Comparison of ENCODE assay signal across 17 cellular contexts in the genomic region with DNA sequence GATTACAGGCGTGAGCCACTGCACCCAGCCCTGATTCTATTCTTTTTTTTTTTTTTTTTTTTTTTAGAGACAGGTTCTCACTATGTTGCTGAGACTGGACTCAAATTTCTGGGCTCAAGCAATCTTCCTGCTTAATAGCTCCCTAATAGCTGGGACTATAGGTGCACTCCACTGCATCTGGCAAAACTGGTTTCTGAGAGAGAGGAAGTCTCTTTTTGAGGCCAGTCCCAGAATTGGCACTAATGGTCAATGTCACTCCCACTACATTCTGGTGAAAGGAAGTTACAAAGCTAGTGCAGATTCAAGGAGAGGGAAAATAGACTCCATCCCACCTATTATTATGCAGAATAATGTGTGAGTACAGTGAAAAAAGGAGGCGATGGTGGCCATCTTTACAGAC. TPM values are rescaled to one million over a fixed set of nuclear protein-coding genes. Genes with fewer than 3 reads are reported as not detected.
DNase-seq lines count a peak whose midpoint lies in the region; ATAC-seq and TF ChIP-seq lines count a peak whose summit lies in the region.
"Had no signal": no experiment of that assay in that cellular context is flagged by ENCODE, and none has a peak within 500 bp of the region (broad histone marks: within the 10 kb centered on the region; RNA-seq: fewer than 3 reads in every experiment).

No MANE protein-coding gene starts in this region.

- intact Hi-C loops in mammary epithelial cell (cut with micrococcal nuclease) (loop anchor here (10.0 kb wide), 1 partner anchor 316 kb away; no protein-coding TSS in a partner anchor), stomach (cut with DNase I; ENCODE audit: low total_unique reads) (no loop called here), transverse colon (cut with DNase I; ENCODE audit: low total_unique reads) (no loop called here)

- H3K4me1 ChIP-seq in mammary epithelial cell (ENCODE audit: insufficient read depth, low read length) (peaks cover 45% of the 10 kb centered on the region), stomach (peaks cover 14 to 55% (median 32%) of the 10 kb centered on the region in 4 donors), transverse colon (peaks cover 13 to 31% (median 26%) of the 10 kb centered on the region in 4 donors)

- TF ChIP-seq RAD21 in Ishikawa (IDR thresholded peaks at IDR 0.05; ENCODE audit: low read depth), result no peak

- H3K36me3 ChIP-seq in mammary epithelial cell (ENCODE audit: insufficient read depth, low read length) (no peaks in the 10 kb centered on the region), stomach (no peaks in the 10 kb centered on the region), transverse colon (no peaks in the 10 kb centered on the region)

- H3K9me3 ChIP-seq in mammary epithelial cell (replicated peaks; ENCODE audit: insufficient read depth, low read length) (no peaks in the 10 kb centered on the region), stomach (no peaks in the 10 kb centered on the region), transverse colon (no peaks in the 10 kb centered on the region)
- H3K9me3 ChIP-seq: SK-N-SH had no signal

- peak overlapping the region; percentile 22 for H2AFZ ChIP-seq in mammary epithelial cell (ENCODE audit: low read depth, low read length)
- H2AFZ ChIP-seq: GM23248 had no signal

- DNase-seq in DMS53 (lab: John Stamatoyannopoulos, UW), result peak; percentile 22
- DNase-seq in DMS53 treated with DMSO at 0.1 percent for 48 hours (lab: John Stamatoyannopoulos, UW; ENCODE audit: unreplicated experiment), result no peak
- no peak for DNase-seq in mammary epithelial cell
- peak; percentile 46 for DNase-seq in stomach
- DNase-seq in transverse colon, result no peak
- no peak for DNase-seq in NCI-H526 (lab: John Stamatoyannopoulos, UW)
- DNase-seq: GF-D8, GM23248, NCI-H2029 treated with DMSO at 0.1 percent for 48 hours, NCI-H2227 treated with DMSO at 0.1 percent for 48 hours, NCI-H524 treated with DMSO at 0.1 percent for 48 hours, Right ventricle myocardium superior, SK-N-SH had no signal

- TF ChIP-seq POLR2A in stomach (IDR thresholded peaks at IDR 0.05), result no peak
- no peak for TF ChIP-seq POLR2A in transverse colon (IDR thresholded peaks at IDR 0.05)

- TF ChIP-seq EP300 in Ishikawa (IDR thresholded peaks at IDR 0.05; ENCODE audit: borderline replicate concordance) (no peak; the same call in 1 of the 2 replicates), stomach (IDR thresholded peaks at IDR 0.05) (no peak), transverse colon (IDR thresholded peaks at IDR 0.05; ENCODE audit: low read depth) (no peak)

- 94% methylated on average over 2 of the region's 2 CpGs for WGBS in mammary epithelial cell (ENCODE audit: low coverage, missing lambda C conversion rate)
- 65 to 91% (median 77%) methylated on average over 2 of the region's 2 CpGs for WGBS in stomach, 5 donors
- WGBS in transverse colon (ENCODE audit: low coverage in 1 of 2), 2 donors, result 96 to 100% methylated on average over 2 of the region's 2 CpGs

- H3K4me2 ChIP-seq in mammary epithelial cell (ENCODE audit: insufficient read depth, low read depth, low read length), result no peak overlapping the region
- H3K4me2 ChIP-seq: KMS-11, SK-N-SH had no signal

- in situ Hi-C loops in mammary epithelial cell (cut with MboI; ENCODE audit: low sequenced_read_pairs in 2 of 2) (loop anchor here in 1 of 2 donors (10.0 to 25.0 kb wide), 2 partner anchors 86 to 263 kb away; no protein-coding TSS in a partner anchor), transverse colon (cut with MboI; ENCODE audit: low pct_ligation_motif_present in 1 of 4, low pct_unique_long_range_greater_than_20kb in 1 of 4, low sequenced_read_pairs in 3 of 4) (no loop called here)

- H3K27me3 ChIP-seq in mammary epithelial cell (ENCODE audit: insufficient read depth, low read length) (no peaks in the 10 kb centered on the region), stomach (no peaks in the 10 kb centered on the region), transverse colon (no peaks in the 10 kb centered on the region)

- no TSS peak for BruUV-seq in mammary epithelial cell (replicated peaks; lab: Mats Ljungman, UMichigan)

- H3K27ac ChIP-seq in mammary epithelial cell (ENCODE audit: insufficient read depth, low read depth, low read length) (no peak overlapping the region), stomach (peak overlapping the region in 2 of 5 donors; percentile 44 to 78), transverse colon (no peak overlapping the region)
- H3K27ac ChIP-seq: 22Rv1, GM23248, KMS-11 had no signal

- no peaks in the 10 kb centered on the region for H4K20me1 ChIP-seq in mammary epithelial cell (ENCODE audit: insufficient read depth, low read length)

- CTCF ChIA-PET in mammary epithelial cell (lab: Charles Lee; ENCODE audit: low non-redundant PET), result no interaction called here

- TF ChIP-seq CTCF in mammary epithelial cell (conservative IDR thresholded peaks at IDR 0.05 in 1 of 2, IDR thresholded peaks at IDR 0.05 in 1 of 2; ENCODE audit: extremely low read depth in 1 of 2, insufficient read depth in 1 of 2, low read depth in 1 of 2, low read length in 2 of 2) (no peak), stomach (IDR thresholded peaks at IDR 0.05) (no peak), transverse colon (IDR thresholded peaks at IDR 0.05) (no peak)

- H3K4me3 ChIP-seq in mammary epithelial cell (replicated peaks in 1 of 3; ENCODE audit: insufficient read depth in 1 of 3, low read depth in 2 of 3, low read length in 3 of 3) (no peak overlapping the region), stomach (no peak overlapping the region), transverse colon (no peak overlapping the region)
- H3K4me3 ChIP-seq: GM23248 had no signal

- ATAC-seq in HG02759 (IDR thresholded peaks at IDR 0.05; ENCODE audit: unreplicated experiment), result no peak

- H3K79me2 ChIP-seq in mammary epithelial cell (ENCODE audit: insufficient read depth, low read length), result no peaks in the 10 kb centered on the region

- dilution Hi-C loops in mammary epithelial cell (cut with HindIII; ENCODE audit: low sequenced_read_pairs), result no loop called here

- H3K9ac ChIP-seq in mammary epithelial cell (ENCODE audit: insufficient read depth, low read length), result no peak overlapping the region
- H3K9ac ChIP-seq: GM23248, KMS-11, SK-N-SH had no signal

TF ChIP-seq in Ishikawa, 13 proteins besides CTCF, POLR2A, EP300 and RAD21:
- TF ChIP-seq YY1 (IDR thresholded peaks at IDR 0.05; ENCODE audit: low read depth), result peak; percentile 23; the same call in 1 of the 2 replicates
- TF ChIP-seq TCF12 (IDR thresholded peaks at IDR 0.05; ENCODE audit: low read depth), result peak; percentile 71; the same call in 1 of the 2 replicates
- peak; percentile 42 for TF ChIP-seq TEAD4 (IDR thresholded peaks at IDR 0.05)
- peak; percentile 47 for TF ChIP-seq NFIC (IDR thresholded peaks at IDR 0.05)
- TF ChIP-seq FOXM1 (IDR thresholded peaks at IDR 0.05; ENCODE audit: borderline replicate concordance, low read depth), result no peak
TF ChIP-seq in Ishikawa: peak in this region for 4.

RNA-seq across cellular contexts. Expression of a gene that starts 5.8 kb away (rescaled TPM):
- total RNA-seq in mammary epithelial cell (100 to 1,000 TPM; 149 to 179 TPM), stomach (100 to 1,000 TPM in 2 of 5 donors, 10 to 100 TPM in 3; 59.1 to 115 (median 89.3) TPM), transverse colon (100 to 1,000 TPM in 2 of 4 donors, 10 to 100 TPM in 2; 63.2 to 179 (median 98.5) TPM)
- polyA plus RNA-seq in mammary epithelial cell (289 TPM), stomach (10 to 100 TPM; 13.7 to 44.1 (median 27.4) TPM)
- polyA minus RNA-seq in mammary epithelial cell, result 320 TPM

Comparison
In these comparisons a context has a peak if more than half of its experiments do, and no peak if none do; other contexts are left out.
1. DNase-seq: peak in DMS53 (single experiment) and stomach (single experiment); none in DMS53 treated with DMSO at 0.1 percent for 48 hours (single experiment), mammary epithelial cell (single experiment), transverse colon (single experiment) and NCI-H526 (0 of 2).